27 cellular contexts compared by ENCODE assay signal in the genomic region with DNA sequence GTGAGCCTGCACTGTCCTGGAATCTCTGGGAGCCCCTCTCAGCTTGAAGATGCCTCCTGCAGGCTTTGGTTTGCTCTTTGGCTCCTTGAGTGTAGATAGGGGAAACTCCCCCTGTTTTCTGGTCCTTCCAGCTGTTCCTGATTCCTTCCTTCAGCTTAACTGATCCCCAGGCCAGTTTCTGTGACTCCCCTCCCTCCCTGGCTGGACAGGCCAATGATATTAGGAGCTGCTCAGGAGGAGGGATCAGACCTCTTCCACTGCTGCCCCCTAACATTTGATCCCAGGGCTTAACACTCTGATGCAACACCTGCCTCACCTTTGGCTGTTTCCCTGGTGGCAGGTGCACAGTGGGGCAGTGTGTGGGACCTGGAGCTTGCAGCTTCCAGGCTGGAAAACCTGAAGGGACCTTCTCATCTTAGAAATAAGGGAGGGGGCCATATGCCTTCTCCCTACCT. TPM values are rescaled to one million over a fixed set of nuclear protein-coding genes. Genes with fewer than 3 reads are reported as not detected.
DNase-seq lines count a peak whose midpoint lies in the region; ATAC-seq, FAIRE-seq and TF ChIP-seq lines count a peak whose summit lies in the region.
"Had no signal": no experiment of that assay in that cellular context is flagged by ENCODE, and none has a peak within 500 bp of the region (broad histone marks: within the 10 kb centered on the region; RNA-seq: fewer than 3 reads in every experiment).

A gene with protein sequence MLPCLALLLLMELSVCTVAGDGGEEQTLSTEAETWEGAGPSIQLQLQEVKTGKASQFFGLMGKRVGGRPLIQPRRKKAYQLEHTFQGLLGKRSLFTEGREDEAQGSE (minus strand): TSS at position 51 of the 455 bp plus-strand sequence. CDS start 52 bp downstream, outside the sequence.

- CTCF ChIA-PET in K562 (lab: Yijun Ruan, JAX; ENCODE audit: low intra/inter-chr PET ratio), result no interaction called here

- no peak for TF ChIP-seq EP300 in K562 (IDR thresholded peaks at IDR 0.05; ENCODE audit: low read length)

- no peak within 1 kb of the TSS for H3K56ac ChIP-seq in H9 (ENCODE audit: insufficient read length, low read depth, low read length)

- no peak within 1 kb of the TSS for H2BK5ac ChIP-seq in H9 (ENCODE audit: insufficient read length, low read length)

- H3K4me3 ChIP-seq in K562, result no peak within 1 kb of the TSS
- H3K4me3 ChIP-seq in body of pancreas, result no peak within 1 kb of the TSS
- H3K4me3 ChIP-seq: cardiac muscle cell, testis had no signal

- H2BK120ac ChIP-seq in H9 (ENCODE audit: low read depth, low read length, poor library complexity, severe bottlenecking), result no peak within 1 kb of the TSS

- H3K36me3 ChIP-seq in K562 (ENCODE audit: control insufficient read depth, insufficient read depth, low read length) (no peaks in the 10 kb centered on the region), body of pancreas (replicated peaks in 1 of 2; ENCODE audit: insufficient read depth in 1 of 2, low read depth in 2 of 2) (no peaks in the 10 kb centered on the region)
- H3K36me3 ChIP-seq: heart left ventricle had no signal

- ATAC-seq in K562, result peak; percentile 9; the same call in 2 of the 3 replicates
- no peak for ATAC-seq in body of pancreas
- ATAC-seq: heart left ventricle; left lobe of liver; stimulated activated memory B cell treated with anti-CD40 and anti-IgM and Interleukin-4, amounts not matched to agents 10 μg/mL and 1 μg/mL and 100 μg/mL, for 72 hours had no signal

- H2BK15ac ChIP-seq in H9 (ENCODE audit: low read depth, low read length), result no peak within 1 kb of the TSS

- TF ChIP-seq CTCF in H9 (conservative IDR thresholded peaks at IDR 0.05) (no peak), K562 (IDR thresholded peaks at IDR 0.05 in 2 of 3, conservative IDR thresholded peaks at IDR 0.05 in 1 of 3; ENCODE audit: insufficient read depth in 2 of 3, low read depth in 1 of 3, low read length in 3 of 3) (no peak), body of pancreas (IDR thresholded peaks at IDR 0.05) (no peak)

- H3K4me1 Mint-ChIP-seq in activated naive CD4-positive, alpha-beta T cell treated with anti-CD3 and anti-CD28 coated beads, Interleukin-2, amount 50 U/mL, for 24 hours, result peaks cover 27% of the 10 kb centered on the region
- peaks cover 18 to 25% of the 10 kb centered on the region in 2 experiments for H3K4me1 Mint-ChIP-seq in H9

- H3K4me2 ChIP-seq in H9 (ENCODE audit: insufficient read depth, insufficient read length, low read length), result no peak within 1 kb of the TSS
- H3K4me2 ChIP-seq in K562 (ENCODE audit: insufficient read depth, low read length), result no peak within 1 kb of the TSS

- H3K4me3 Mint-ChIP-seq in activated naive CD4-positive, alpha-beta T cell treated with anti-CD3 and anti-CD28 coated beads, Interleukin-2, amount 50 U/mL, for 24 hours, result no peak within 1 kb of the TSS
- no peak within 1 kb of the TSS for H3K4me3 Mint-ChIP-seq in H9
- H3K4me3 Mint-ChIP-seq: activated CD4-positive, alpha-beta T cell treated with anti-CD3 and anti-CD28 coated beads, Interleukin-2, amount 10 ng/mL, durations not matched to agents 24 days and 14 days; nephron progenitor cell; stimulated activated memory B cell treated with anti-CD40 and anti-IgM and Interleukin-4, amounts not matched to agents 10 μg/mL and 1 μg/mL and 100 μg/mL, for 72 hours had no signal

- intact Hi-C loops in K562 (cut with micrococcal nuclease), result no loop called here
- intact Hi-C loops in posterior vena cava (cut with DNase I), result no loop called here
- intact Hi-C loops in body of pancreas (cut with DNase I), result no loop called here

- H3K23me2 ChIP-seq in H9 (ENCODE audit: insufficient read length, low read depth, low read length, poor library complexity, severe bottlenecking), result peaks cover 3% of the 10 kb centered on the region

- DNase-seq in activated naive CD4-positive, alpha-beta T cell treated with Interleukin-2 at 50 U/mL for 16 hours, result no peak
- DNase-seq in H9, result peak; percentile 57
- DNase-seq in K562 (ENCODE audit: extremely low read depth in 1 of 4, low spot score in 3 of 4), result peak in 1 of 4 experiments; percentile 22
- peak; percentile 18 for DNase-seq in posterior vena cava (ENCODE audit: low spot score)
- no peak for DNase-seq in NOMO-1 treated with DMSO at 0.1 percent for 48 hours (lab: John Stamatoyannopoulos, UW; ENCODE audit: unreplicated experiment)
- DNase-seq in body of pancreas, result no peak
- no peak for DNase-seq in UCSD-AML1 (lab: John Stamatoyannopoulos, UW; ENCODE audit: unreplicated experiment)
- DNase-seq: ACHN; activated CD4-positive, alpha-beta T cell treated with anti-CD3 and anti-CD28 coated beads, Interleukin-2, amount 10 ng/mL, durations not matched to agents 24 days and 14 days; amygdala; C1 segment of cervical spinal cord; dermis blood vessel endothelial cell; DMS 273 treated with DMSO at 0.1 percent for 48 hours; GOT3; NCI-H1105 treated with DMSO at 0.1 percent for 48 hours; NCI-H2107; NCI-H69; nephron progenitor cell; SHP77 treated with DMSO at 0.1 percent for 48 hours; testis had no signal

- no peak for FAIRE-seq in K562 (lab: Jason Lieb, UNC)
- FAIRE-seq: G401.6 had no signal

- H4K20me1 ChIP-seq in H9 (ENCODE audit: control insufficient read depth, insufficient read depth, insufficient read length) (no peaks in the 10 kb centered on the region), K562 (replicated peaks; ENCODE audit: control insufficient read depth, insufficient read depth, low read length) (0 out of 2 replicates have a peak, but pooled peaks cover 9% of the 10 kb centered on the region)

- POLR2A ChIA-PET in K562 (lab: Yijun Ruan, JAX), result interaction anchor here (0.6 to 1.9 kb wide), 5 partner anchors 15 to 729 kb away, joined by 3 to 7 read pairs (median 3); a partner anchor contains a TSS

- H3T11ph ChIP-seq in H9 (ENCODE audit: low read length), result no peak within 1 kb of the TSS

- H3K9me3 ChIP-seq in H9 (ENCODE audit: control insufficient read depth, low read depth, low read length) (no peaks in the 10 kb centered on the region), K562 (replicated peaks; ENCODE audit: control insufficient read depth, insufficient read depth, low read depth, low read length) (no peaks in the 10 kb centered on the region), body of pancreas (no peaks in the 10 kb centered on the region)
- H3K9me3 ChIP-seq: heart left ventricle, testis had no signal

- H3K36me3 Mint-ChIP-seq in activated naive CD4-positive, alpha-beta T cell treated with anti-CD3 and anti-CD28 coated beads, Interleukin-2, amount 50 U/mL, for 24 hours, result no peaks in the 10 kb centered on the region
- H3K36me3 Mint-ChIP-seq in H9 (ENCODE audit: insufficient read depth in 1 of 3, low read depth in 3 of 3), result peaks cover 4 to 10% (median 4%) of the 10 kb centered on the region in 3 experiments; a peak in 4 of 7 replicates

- no peak within 1 kb of the TSS for H4K5ac ChIP-seq in H9 (ENCODE audit: insufficient read length, low read depth, low read length)

- H3K18ac ChIP-seq in H9 (ENCODE audit: insufficient read length, low read depth, low read length), result no peak within 1 kb of the TSS

- H2BK12ac ChIP-seq in H9 (ENCODE audit: insufficient read length, low read depth, low read length), result no peak within 1 kb of the TSS

- TF ChIP-seq POLR2A in K562 (conservative IDR thresholded peaks at IDR 0.05) (no peak), body of pancreas (IDR thresholded peaks at IDR 0.05) (no peak)

- in situ Hi-C loops in K562 (cut with MboI), result loop anchor here (5.0 kb wide), 2 partner anchors 141 to 276 kb away; a partner anchor contains a TSS

- no peak within 1 kb of the TSS for H2AK5ac ChIP-seq in H9 (ENCODE audit: insufficient read length, low read length)

- no peak within 1 kb of the TSS for H2BK20ac ChIP-seq in H9 (ENCODE audit: low read depth, low read length, poor library complexity, severe bottlenecking)

- H3K27ac Mint-ChIP-seq in activated naive CD4-positive, alpha-beta T cell treated with anti-CD3 and anti-CD28 coated beads, Interleukin-2, amount 50 U/mL, for 24 hours, result peak within 1 kb of the TSS; percentile 6
- peak within 1 kb of the TSS; percentile 27 to 63 (median 42); a peak in 4 of 7 replicates for H3K27ac Mint-ChIP-seq in H9
- H3K27ac Mint-ChIP-seq: activated CD4-positive, alpha-beta T cell treated with anti-CD3 and anti-CD28 coated beads, Interleukin-2, amount 10 ng/mL, durations not matched to agents 24 days and 14 days; activated T-helper 2 cell treated with anti-CD3 and anti-CD28 coated beads, Interferon-gamma antibody, Interleukin-2, Interleukin-4, amounts not matched to agents 10 μg/mL and 5 μg/mL and 100 μg/mL, durations not matched to agents 14 hours and 24 hours and 36 hours; nephron progenitor cell; stimulated activated memory B cell treated with anti-CD40 and anti-IgM and Interleukin-4, amounts not matched to agents 10 μg/mL and 1 μg/mL and 100 μg/mL, for 72 hours had no signal

- no peak within 1 kb of the TSS for H4K8ac ChIP-seq in H9 (replicated peaks; ENCODE audit: insufficient read length, low read depth, low read length)

- H3K23ac ChIP-seq in H9 (ENCODE audit: insufficient read length, low read depth, low read length), result no peak within 1 kb of the TSS

- H3K9ac ChIP-seq in H9 (ENCODE audit: extremely low read depth, insufficient read length, low read length), result no peak within 1 kb of the TSS
- peak within 1 kb of the TSS in 1 of 2 experiments; percentile 56; a peak in 2 of 4 replicates for H3K9ac ChIP-seq in K562 (ENCODE audit: insufficient read depth in 1 of 2, low read depth in 2 of 2, low read length in 2 of 2)

- H3K27ac ChIP-seq in H9 (ENCODE audit: insufficient read length, low read depth, low read length), result no peak within 1 kb of the TSS
- H3K27ac ChIP-seq in K562 (ENCODE audit: extremely low read depth, low read depth, low read length), result no peak within 1 kb of the TSS
- no peak within 1 kb of the TSS for H3K27ac ChIP-seq in body of pancreas
- H3K27ac ChIP-seq: cardiac muscle cell, testis had no signal

- H3K4ac ChIP-seq in H9 (ENCODE audit: low read depth, low read length), result no peak within 1 kb of the TSS

- no peak within 1 kb of the TSS for H4K91ac ChIP-seq in H9 (ENCODE audit: insufficient read length, low read depth, low read length)

- H3K4me1 ChIP-seq in H9 (ENCODE audit: insufficient read depth, low read length) (no peaks in the 10 kb centered on the region), K562 (replicated peaks in 1 of 2; ENCODE audit: control insufficient read depth in 2 of 2, insufficient read depth in 2 of 2, low read length in 2 of 2) (peaks cover 5 to 15% of the 10 kb centered on the region in 2 experiments; a peak in 3 of 5 replicates), body of pancreas (peaks cover 14% of the 10 kb centered on the region)

- TF ChIP-seq RAD21 in K562 (CRISPR knock-in tag; conservative IDR thresholded peaks at IDR 0.05 in 1 of 2, IDR thresholded peaks at IDR 0.05 in 1 of 2), result no peak

- BruUV-seq in K562 (replicated peaks; lab: Mats Ljungman, UMichigan), result no TSS peak

- H3K9me3 Mint-ChIP-seq in activated naive CD4-positive, alpha-beta T cell treated with anti-CD3 and anti-CD28 coated beads, Interleukin-2, amount 50 U/mL, for 24 hours, result no peaks in the 10 kb centered on the region
- H3K9me3 Mint-ChIP-seq in H9, result no peaks in the 10 kb centered on the region
- H3K9me3 Mint-ChIP-seq: activated CD4-positive, alpha-beta T cell treated with anti-CD3 and anti-CD28 coated beads, Interleukin-2, amount 10 ng/mL, durations not matched to agents 24 days and 14 days; activated T-helper 2 cell treated with anti-CD3 and anti-CD28 coated beads, Interferon-gamma antibody, Interleukin-2, Interleukin-4, amounts not matched to agents 10 μg/mL and 5 μg/mL and 100 μg/mL, durations not matched to agents 14 hours and 24 hours and 36 hours; nephron progenitor cell; stimulated activated memory B cell treated with anti-CD40 and anti-IgM and Interleukin-4, amounts not matched to agents 10 μg/mL and 1 μg/mL and 100 μg/mL, for 72 hours had no signal

- no peaks in the 10 kb centered on the region for H3K79me1 ChIP-seq in H9 (ENCODE audit: insufficient read depth, low read depth, low read length, poor library complexity, severe bottlenecking)

- no peaks in the 10 kb centered on the region for H3K79me2 ChIP-seq in H9 (ENCODE audit: insufficient read depth, low read length)
- H3K79me2 ChIP-seq in K562 (ENCODE audit: control insufficient read depth, insufficient read depth, low read length), result no peaks in the 10 kb centered on the region

- no peaks in the 10 kb centered on the region for H3K9me1 ChIP-seq in K562 (ENCODE audit: control insufficient read depth, insufficient read depth, low read length)

- no peaks in the 10 kb centered on the region for H3K27me3 Mint-ChIP-seq in activated naive CD4-positive, alpha-beta T cell treated with anti-CD3 and anti-CD28 coated beads, Interleukin-2, amount 50 U/mL, for 24 hours
- peaks cover 33% of the 10 kb centered on the region for H3K27me3 Mint-ChIP-seq in H9 (ENCODE audit: low read depth)

- H2AFZ ChIP-seq in H9 (ENCODE audit: low read length) (no peak within 1 kb of the TSS), K562 (ENCODE audit: low read depth, low read length) (no peak within 1 kb of the TSS)

- H3K27me3 ChIP-seq in H9 (ENCODE audit: insufficient read depth, low read length) (no peaks in the 10 kb centered on the region; the same call in 1 of the 2 replicates), K562 (ENCODE audit: control insufficient read depth in 2 of 2, insufficient read depth in 2 of 2, low read length in 2 of 2) (peaks cover 2 to 16% of the 10 kb centered on the region in 2 experiments; a peak in 4 of 5 replicates), body of pancreas (no peaks in the 10 kb centered on the region)
- H3K27me3 ChIP-seq: heart left ventricle, testis had no signal

- no peak within 1 kb of the TSS for H3K14ac ChIP-seq in H9 (ENCODE audit: insufficient read depth, low read length)

RNA-seq across cellular contexts. Expression of the gene that starts here (rescaled TPM):
- total RNA-seq in H9 (2021) (not detected in 2 replicates), K562 (2014; rRNA removed) (not detected in 2 replicates), K562 (2014; rRNA removed; fragmentation: Illumina TruSeq; extraction: Trizol) (not detected in 2 replicates), K562 (2015; rRNA removed; fragmentation: Illumina TruSeq; extraction: Trizol) (not detected in 2 replicates), K562 (2021) (not detected in 2 replicates), posterior vena cava (not detected), body of pancreas (not detected)
- not detected in 2 replicates for total RNA-seq in K562 (2011; cell fraction: chromatin; rRNA removed; ENCODE audit: low replicate concordance)
- total RNA-seq in K562 (2011; cell fraction: nucleolus; rRNA removed), result not detected in 2 replicates
- not detected in 2 replicates for total RNA-seq in K562 (2011; cell fraction: nucleoplasm; rRNA removed)
- polyA plus RNA-seq in K562 (2011; rRNA removed) (not detected in 2 replicates), K562 (2014; fragmentation: Illumina TruSeq; extraction: Trizol) (not detected in 2 replicates), K562 (2014; fragmentation: Nextera tagmentation; extraction: Ambion mirVana) (under 1 TPM in 1 of 2 experiments, not detected in 1; 0.17 TPM), K562 (2014; rRNA removed) (not detected in 2 replicates)
- polyA plus RNA-seq in K562 (2011; cell fraction: cytosol; rRNA removed), result not detected in 2 replicates
- not detected in 2 replicates for polyA plus RNA-seq in K562 (2011; cell fraction: nucleus; rRNA removed)
- polyA plus RNA-seq in K562 (2012), result not detected in 2 replicates
- not detected in 2 replicates for polyA minus RNA-seq in K562 (2011; rRNA and poly(A)+ RNA removed)
- not detected in 2 replicates for polyA minus RNA-seq in K562 (2011; cell fraction: cytosol; rRNA and poly(A)+ RNA removed)
- polyA minus RNA-seq in K562 (2011; cell fraction: nucleus; rRNA and poly(A)+ RNA removed), result not detected in 2 replicates
- total RNA-seq: activated CD4-positive, alpha-beta T cell treated with anti-CD3 and anti-CD28 coated beads, Interleukin-2, amount 10 ng/mL, durations not matched to agents 24 days and 14 days; activated T-helper 2 cell treated with anti-CD3 and anti-CD28 coated beads, Interferon-gamma antibody, Interleukin-2, Interleukin-4, amounts not matched to agents 10 μg/mL and 5 μg/mL and 100 μg/mL, durations not matched to agents 14 hours and 24 hours and 36 hours; cardiac muscle cell; dermis blood vessel endothelial cell; left lobe of liver; testis had no signal
- polyA plus RNA-seq: heart left ventricle had no signal

Comparison
In these comparisons a context has a peak if more than half of its experiments do, and no peak if none do; other contexts are left out.
1. Peak in DNase-seq in H9; RNA of the gene not detected or under 1 TPM.
2. Peak in ATAC-seq in K562; RNA of the gene not detected or under 1 TPM.
3. Peak in DNase-seq in posterior vena cava; RNA of the gene not detected or under 1 TPM.